6 cellular contexts compared by ENCODE assay signal in the genomic region with DNA sequence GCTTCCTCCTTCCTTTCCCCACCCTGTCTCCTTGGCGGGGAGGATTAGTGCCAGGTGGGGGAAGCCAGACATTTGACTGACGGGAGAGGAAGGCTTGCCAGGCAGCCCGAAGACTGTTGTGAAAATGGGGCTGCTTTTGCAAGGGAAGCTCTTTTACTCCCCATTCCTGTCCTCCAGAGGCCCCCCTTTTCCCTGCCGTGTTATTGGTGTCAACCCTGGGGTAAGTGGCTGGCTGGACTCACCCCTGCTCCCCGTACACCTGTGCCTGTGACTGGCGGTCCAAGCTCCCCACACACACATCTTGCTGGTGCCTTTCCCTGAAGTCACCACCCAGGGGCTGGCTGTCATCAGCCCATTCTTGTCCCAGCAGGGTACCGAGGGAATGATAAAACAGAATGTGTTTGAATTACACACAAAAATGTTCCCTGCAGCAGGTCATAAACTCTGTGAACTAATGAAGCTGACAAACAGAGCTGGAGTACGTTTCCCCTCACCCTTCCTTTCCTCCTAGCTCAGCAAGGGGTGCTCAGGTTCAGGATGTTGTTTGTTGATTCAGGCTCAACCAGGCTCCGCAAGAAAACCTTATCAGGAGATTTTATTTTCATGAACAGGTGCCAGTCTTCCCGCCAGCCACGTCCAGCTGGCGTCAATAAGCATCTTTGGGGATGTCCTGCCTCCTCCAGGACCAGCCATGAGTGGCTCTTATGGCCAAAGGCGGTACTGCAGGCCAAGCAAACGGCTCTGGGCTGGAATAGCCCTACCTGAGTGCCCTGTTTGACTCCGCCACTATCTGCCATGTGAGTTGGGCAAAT. TPM values are rescaled to one million over a fixed set of nuclear protein-coding genes. Genes with fewer than 3 reads are reported as not detected.
DNase-seq lines count a peak whose midpoint lies in the region; ATAC-seq and TF ChIP-seq lines count a peak whose summit lies in the region.

No MANE protein-coding gene starts in this region.

- no peaks in the 10 kb centered on the region for H4K20me1 ChIP-seq in SK-N-SH (ENCODE audit: insufficient read depth)

- no peak overlapping the region for H3K4me2 ChIP-seq in SK-N-SH

- ATAC-seq in GM21825 (IDR thresholded peaks at IDR 0.05; ENCODE audit: unreplicated experiment), result no peak

- H3K4me1 ChIP-seq in HAP-1 (peaks cover 14% of the 10 kb centered on the region), SK-N-SH (ENCODE audit: control insufficient read depth in 1 of 2, insufficient read depth in 2 of 2, low read depth in 1 of 2, low read length in 1 of 2) (peaks cover 0 to 13% of the 10 kb centered on the region in 2 experiments; a peak in 1 of 4 replicates)

- no peaks in the 10 kb centered on the region for H3K9me3 ChIP-seq in HAP-1
- no peaks in the 10 kb centered on the region for H3K9me3 ChIP-seq in SK-N-SH

- H3K27me3 ChIP-seq in HAP-1 (ENCODE audit: low read depth) (no peaks in the 10 kb centered on the region), SK-N-SH (ENCODE audit: insufficient read depth) (no peaks in the 10 kb centered on the region)

- no peak overlapping the region for H2AFZ ChIP-seq in SK-N-SH (ENCODE audit: low read depth)

- in situ Hi-C loops in HAP-1 (cut with MboI; ENCODE audit: low sequenced_read_pairs), result loop anchor here (25.0 kb wide), 1 partner anchor 307 kb away; a partner anchor contains a TSS

- H3F3A ChIP-seq in SK-N-SH (replicated peaks; ENCODE audit: insufficient read depth), result peaks cover 4% of the 10 kb centered on the region

- no peak for DNase-seq in AG09309 (ENCODE audit: low read depth)
- peak; percentile 34 to 71 for DNase-seq in HAP-1 (ENCODE audit: low spot score in 2 of 2)
- peak; percentile 91 for DNase-seq in SK-N-SH
- peak; percentile 85 for DNase-seq in iPS-NIHi11 (ENCODE audit: low spot score)
- DNase-seq in GOT3 (lab: John Stamatoyannopoulos, UW), result no peak

- no peak overlapping the region for H3K9ac ChIP-seq in SK-N-SH

- peaks cover 3% of the 10 kb centered on the region; the same call in 1 of the 2 replicates for H3K79me2 ChIP-seq in SK-N-SH (ENCODE audit: insufficient read depth)

- H3K27ac ChIP-seq in SK-N-SH (ENCODE audit: low read depth in 2 of 2, low read length in 1 of 2), result no peak overlapping the region

- CTCF ChIA-PET in SK-N-SH (lab: Yijun Ruan, JAX), result interaction anchor here (0.7 to 4.9 kb wide), 51 partner anchors 8 to 644 kb away, joined by 3 to 68 read pairs (median 6); a partner anchor contains a TSS

- TF ChIP-seq EP300 in SK-N-SH (IDR thresholded peaks at IDR 0.05; ENCODE audit: borderline replicate concordance in 1 of 2, low read depth in 1 of 2, low read length in 1 of 2), result no peak

- peak; percentile 62 for TF ChIP-seq RAD21 in SK-N-SH (IDR thresholded peaks at IDR 0.05; ENCODE audit: low read length)

- 0 out of 2 replicates have a peak, but pooled peaks cover under 1% of the 10 kb centered on the region for H3K36me3 ChIP-seq in HAP-1 (replicated peaks)
- no peaks in the 10 kb centered on the region for H3K36me3 ChIP-seq in SK-N-SH (replicated peaks in 1 of 2; ENCODE audit: control insufficient read depth in 1 of 2, insufficient read depth in 2 of 2, low read length in 1 of 2)

- WGBS in SK-N-SH (ENCODE audit: low lambda C conversion rate), result 27% methylated on average over 15 of the region's 15 CpGs

- H3K4me3 ChIP-seq in AG09309 (ENCODE audit: control insufficient read depth, low read depth, low read length), result no peak overlapping the region
- no peak overlapping the region for H3K4me3 ChIP-seq in HAP-1
- H3K4me3 ChIP-seq in SK-N-SH (ENCODE audit: low read depth in 2 of 2, low read length in 1 of 2), result no peak overlapping the region

- H3K9me2 ChIP-seq in SK-N-SH, result no peaks in the 10 kb centered on the region

- TF ChIP-seq CTCF in AG09309 (IDR thresholded peaks at IDR 0.05; ENCODE audit: control insufficient read depth, insufficient read depth, low read depth, low read length, missing control alignments), result peak; percentile 67
- TF ChIP-seq CTCF in SK-N-SH (IDR thresholded peaks at IDR 0.05), result peak; percentile 79

- POLR2A ChIA-PET in SK-N-SH (lab: Yijun Ruan, JAX), result interaction anchor here (0.9 to 1.2 kb wide), 2 partner anchors 24 to 26 kb away, joined by 3 to 4 read pairs; a partner anchor contains a TSS

TF ChIP-seq in SK-N-SH, 30 proteins besides CTCF, POLR2A, EP300 and RAD21:
- TF ChIP-seq, protein P1, sequence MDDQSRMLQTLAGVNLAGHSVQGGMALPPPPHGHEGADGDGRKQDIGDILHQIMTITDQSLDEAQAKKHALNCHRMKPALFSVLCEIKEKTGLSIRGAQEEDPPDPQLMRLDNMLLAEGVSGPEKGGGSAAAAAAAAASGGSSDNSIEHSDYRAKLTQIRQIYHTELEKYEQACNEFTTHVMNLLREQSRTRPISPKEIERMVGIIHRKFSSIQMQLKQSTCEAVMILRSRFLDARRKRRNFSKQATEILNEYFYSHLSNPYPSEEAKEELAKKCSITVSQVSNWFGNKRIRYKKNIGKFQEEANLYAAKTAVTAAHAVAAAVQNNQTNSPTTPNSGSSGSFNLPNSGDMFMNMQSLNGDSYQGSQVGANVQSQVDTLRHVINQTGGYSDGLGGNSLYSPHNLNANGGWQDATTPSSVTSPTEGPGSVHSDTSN (IDR thresholded peaks at IDR 0.05), result 0 out of 2 replicates have a peak, but pooled peaks have one; percentile 10
- TF ChIP-seq FOXM1 (IDR thresholded peaks at IDR 0.05; ENCODE audit: low read depth) (no peak), RFX5 (IDR thresholded peaks at IDR 0.05; ENCODE audit: low read length) (no peak), MEF2A (IDR thresholded peaks at IDR 0.05; ENCODE audit: borderline replicate concordance, low read depth) (no peak), ELF1 (IDR thresholded peaks at IDR 0.05) (no peak), MXI1 (IDR thresholded peaks at IDR 0.05; ENCODE audit: low read depth, low read length) (no peak), SMC3 (IDR thresholded peaks at IDR 0.05; ENCODE audit: low read depth, low read length) (peak; percentile 48; the same call in 1 of the 2 replicates)
- TF ChIP-seq, protein P2, sequence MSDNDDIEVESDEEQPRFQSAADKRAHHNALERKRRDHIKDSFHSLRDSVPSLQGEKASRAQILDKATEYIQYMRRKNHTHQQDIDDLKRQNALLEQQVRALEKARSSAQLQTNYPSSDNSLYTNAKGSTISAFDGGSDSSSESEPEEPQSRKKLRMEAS (IDR thresholded peaks at IDR 0.05; ENCODE audit: low read depth), result peak; percentile 37; the same call in 1 of the 2 replicates

RNA-seq across cellular contexts. Expression of a gene that starts 4.3 kb away (rescaled TPM):
- 7.3 and 10.8 TPM in 2 replicates for polyA plus RNA-seq in SK-N-SH (2012; rRNA removed)
- 5.9 and 7.9 TPM in 2 replicates for polyA plus RNA-seq in SK-N-SH (2012; cell fraction: cytosol; rRNA removed)
- polyA plus RNA-seq in SK-N-SH (2012; cell fraction: nucleus; rRNA removed), result 10.6 and 11.4 TPM in 2 replicates

RNA-seq across cellular contexts. Expression of a gene that starts 17.7 kb away (rescaled TPM):
- 0.03 and 0.06 TPM in 2 replicates for polyA plus RNA-seq in SK-N-SH (2012; rRNA removed)
- polyA plus RNA-seq in SK-N-SH (2012; cell fraction: cytosol; rRNA removed), result 0.03 TPM in 1 of 2 replicates, not detected in the other
- 0.06 TPM in 1 of 2 replicates, not detected in the other for polyA plus RNA-seq in SK-N-SH (2012; cell fraction: nucleus; rRNA removed)

RNA-seq across cellular contexts. Expression of a gene that starts 26.1 kb away (rescaled TPM):
- polyA plus RNA-seq in SK-N-SH (2012; rRNA removed), result 111 and 114 TPM in 2 replicates
- 53.5 and 66.8 TPM in 2 replicates for polyA plus RNA-seq in SK-N-SH (2012; cell fraction: cytosol; rRNA removed)
- 316 and 454 TPM in 2 replicates for polyA plus RNA-seq in SK-N-SH (2012; cell fraction: nucleus; rRNA removed)

RNA-seq across cellular contexts. Expression of a gene that starts 48.8 kb away (rescaled TPM):
- polyA plus RNA-seq in SK-N-SH (2012; rRNA removed), result 259 and 490 TPM in 2 replicates
- polyA plus RNA-seq in SK-N-SH (2012; cell fraction: cytosol; rRNA removed), result 407 and 471 TPM in 2 replicates
- 165 and 240 TPM in 2 replicates for polyA plus RNA-seq in SK-N-SH (2012; cell fraction: nucleus; rRNA removed)

RNA-seq across cellular contexts. Expression of a gene that starts 58.5 kb away (rescaled TPM):
- polyA plus RNA-seq in SK-N-SH (2012; rRNA removed), result 27.5 and 34.2 TPM in 2 replicates
- polyA plus RNA-seq in SK-N-SH (2012; cell fraction: cytosol; rRNA removed), result 22.2 and 28.7 TPM in 2 replicates
- polyA plus RNA-seq in SK-N-SH (2012; cell fraction: nucleus; rRNA removed), result 25.7 and 26.5 TPM in 2 replicates

Comparison
In these comparisons a context has a peak if more than half of its experiments do, and no peak if none do; other contexts are left out.
1. DNase-seq: peak in HAP-1 (2 of 2), SK-N-SH (single experiment) and iPS-NIHi11 (single experiment); none in AG09309 (single experiment) and GOT3 (single experiment).